ENCODE assay signal across 8 cellular contexts in genomic region chr20:10434832-10435812, GRCh38. TPM values are rescaled to one million over a fixed set of nuclear protein-coding genes. Genes with fewer than 3 reads are reported as not detected.
A peak's percentile ranks its signal among the peaks of the same experiment; 100 is the strongest.
DNase-seq lines count a peak whose midpoint lies in the region; ATAC-seq and TF ChIP-seq lines count a peak whose summit lies in the region.

Gene SLX4IP (plus strand): TSS chr20:10435305. CDS start chr20:10458205, 22,900 bp downstream.

- peak within 1 kb of the TSS; percentile 94 for H3K27ac Mint-ChIP-seq in HFFc6
- peak within 1 kb of the TSS; percentile 98 for H3K27ac Mint-ChIP-seq in activated naive CD4-positive, alpha-beta T cell treated with anti-CD3 and anti-CD28 coated beads, Interleukin-2, amount 10 ng/mL, durations not matched to agents 7 days and 5 days

- peak within 1 kb of the TSS; percentile 65 for H3K4me2 ChIP-seq in neuronal stem cell (ENCODE audit: insufficient read depth, low read length, poor library complexity, severe bottlenecking)

- H3K23ac ChIP-seq in neuronal stem cell (ENCODE audit: low read depth, low read length, poor library complexity): no peak within 1 kb of the TSS

- H3K4me3 Mint-ChIP-seq in HFFc6: peak within 1 kb of the TSS; percentile 97
- peak within 1 kb of the TSS; percentile 83 for H3K4me3 Mint-ChIP-seq in activated naive CD4-positive, alpha-beta T cell treated with anti-CD3 and anti-CD28 coated beads, Interleukin-2, amount 10 ng/mL, durations not matched to agents 7 days and 5 days

- H2BK12ac ChIP-seq in neuronal stem cell (ENCODE audit: low read length): no peak within 1 kb of the TSS

- H3K27me3 Mint-ChIP-seq in HFFc6 (ENCODE audit: insufficient read depth): peaks cover 2% of the 10 kb centered on the region; the same call in 1 of the 2 replicates
- H3K27me3 Mint-ChIP-seq in activated naive CD4-positive, alpha-beta T cell treated with anti-CD3 and anti-CD28 coated beads, Interleukin-2, amount 10 ng/mL, durations not matched to agents 7 days and 5 days: peaks cover 3% of the 10 kb centered on the region

- peaks cover 10% of the 10 kb centered on the region for H3K36me3 Mint-ChIP-seq in HFFc6 (ENCODE audit: low read depth)
- peaks cover 11% of the 10 kb centered on the region for H3K36me3 Mint-ChIP-seq in activated naive CD4-positive, alpha-beta T cell treated with anti-CD3 and anti-CD28 coated beads, Interleukin-2, amount 10 ng/mL, durations not matched to agents 7 days and 5 days

- peak; percentile 91 for DNase-seq in GM04504 (ENCODE audit: low read depth)
- DNase-seq in HFFc6: peak; percentile 92
- DNase-seq in NAMALWA (ENCODE audit: low spot score): peak; percentile 95
- peak; percentile 98 for DNase-seq in SK-MEL-5 (ENCODE audit: low read depth, low spot score)
- DNase-seq in activated naive CD4-positive, alpha-beta T cell treated with anti-CD3 and anti-CD28 coated beads, Interleukin-2, amount 10 ng/mL, durations not matched to agents 7 days and 5 days: peak; percentile 89
- DNase-seq in neuronal stem cell (ENCODE audit: low spot score): peak; percentile 88
- peak; percentile 35 to 96 (median 86) for DNase-seq in substantia nigra (lab: John Stamatoyannopoulos, UW)

- H4K8ac ChIP-seq in neuronal stem cell (ENCODE audit: low read depth, low read length): no peak within 1 kb of the TSS

- TF ChIP-seq CTCF in HFFc6 (IDR thresholded peaks at IDR 0.05) (no peak), gastroesophageal sphincter (IDR thresholded peaks at IDR 0.05) (no peak)

- H3K14ac ChIP-seq in neuronal stem cell (ENCODE audit: low read length): no peak within 1 kb of the TSS

- H3K4me3 ChIP-seq in gastroesophageal sphincter (peak within 1 kb of the TSS; percentile 59 to 84), neuronal stem cell (ENCODE audit: low read length in 2 of 2) (peak within 1 kb of the TSS; percentile 86 to 94)

- H2BK5ac ChIP-seq in neuronal stem cell (ENCODE audit: low read length): peak within 1 kb of the TSS; percentile 96

- H4K91ac ChIP-seq in neuronal stem cell (ENCODE audit: low read depth, low read length, poor library complexity): no peak within 1 kb of the TSS

- H2AFZ ChIP-seq in neuronal stem cell (ENCODE audit: low read length): peak within 1 kb of the TSS; percentile 99

- no peak for TF ChIP-seq EP300 in gastroesophageal sphincter (IDR thresholded peaks at IDR 0.05)

- no peak within 1 kb of the TSS for H3K4ac ChIP-seq in neuronal stem cell (ENCODE audit: low read length)

- H2BK15ac ChIP-seq in neuronal stem cell (ENCODE audit: low read length): no peak within 1 kb of the TSS

- peak within 1 kb of the TSS; percentile 24 for H3K18ac ChIP-seq in neuronal stem cell (ENCODE audit: low read length)

- peak within 1 kb of the TSS; percentile 53 for H3K9ac ChIP-seq in neuronal stem cell (ENCODE audit: low read depth, low read length, poor library complexity)

- WGBS in gastroesophageal sphincter (ENCODE audit: low coverage in 1 of 2), 2 donors: 2% methylated on average over 20 to 22 of the region's 32 CpGs
- WGBS in neuronal stem cell (ENCODE audit: extremely low coverage in 2 of 2, insufficient read length in 2 of 2, insufficient replicate concordance in 1 of 2), 2 donors: no CpG with 5 or more reads among the region's 32 CpGs

- peak; percentile 84 for ATAC-seq in gastroesophageal sphincter

- in situ Hi-C loops in SK-MEL-5 (cut with HindIII; ENCODE audit: low pct_unique_long_range_greater_than_20kb, low sequenced_read_pairs): no loop called here

- H2BK120ac ChIP-seq in neuronal stem cell (ENCODE audit: low read depth, low read length): no peak within 1 kb of the TSS

- H3K4me1 ChIP-seq in gastroesophageal sphincter (peaks cover 0 to 42% (median 15%) of the 10 kb centered on the region in 3 donors), neuronal stem cell (ENCODE audit: control insufficient read depth in 2 of 2, insufficient read depth in 1 of 2, low read depth in 1 of 2, low read length in 2 of 2) (peaks cover 0 to 8% of the 10 kb centered on the region in 2 donors)

- H3K9me3 Mint-ChIP-seq in HFFc6: no peaks in the 10 kb centered on the region
- no peaks in the 10 kb centered on the region for H3K9me3 Mint-ChIP-seq in activated naive CD4-positive, alpha-beta T cell treated with anti-CD3 and anti-CD28 coated beads, Interleukin-2, amount 10 ng/mL, durations not matched to agents 7 days and 5 days

- peaks cover 9% of the 10 kb centered on the region for H3K79me1 ChIP-seq in neuronal stem cell (ENCODE audit: low read depth, low read length)

- TF ChIP-seq POLR2A in gastroesophageal sphincter (IDR thresholded peaks at IDR 0.05): no peak

- H3K4me1 Mint-ChIP-seq in HFFc6 (ENCODE audit: low read depth): peaks cover 31% of the 10 kb centered on the region
- peaks cover 62% of the 10 kb centered on the region for H3K4me1 Mint-ChIP-seq in activated naive CD4-positive, alpha-beta T cell treated with anti-CD3 and anti-CD28 coated beads, Interleukin-2, amount 10 ng/mL, durations not matched to agents 7 days and 5 days

- H3K27ac ChIP-seq in gastroesophageal sphincter (peak within 1 kb of the TSS; percentile 47 to 93 (median 88)), neuronal stem cell (replicated peaks; ENCODE audit: low read length) (peak within 1 kb of the TSS; percentile 74), substantia nigra (ENCODE audit: low read depth, low read length, poor library complexity, severe bottlenecking) (peak within 1 kb of the TSS; percentile 94)

- H3K36me3 ChIP-seq in gastroesophageal sphincter: no peaks in the 10 kb centered on the region
- peaks cover 0 to 5% of the 10 kb centered on the region in 2 donors for H3K36me3 ChIP-seq in neuronal stem cell (replicated peaks in 1 of 2; ENCODE audit: control insufficient read depth in 2 of 2, insufficient read depth in 2 of 2, low read length in 2 of 2)

- H2AK5ac ChIP-seq in neuronal stem cell (ENCODE audit: low read depth, low read length): no peak within 1 kb of the TSS

- CTCF ChIA-PET in activated naive CD4-positive, alpha-beta T cell treated with anti-CD3 and anti-CD28 coated beads, Interleukin-2, amount 10 ng/mL, durations not matched to agents 7 days and 5 days (lab: Charles Lee): interaction anchor here (0.6 to 1.4 kb wide), 6 partner anchors 9 to 457 kb away, joined by 3 read pairs; no protein-coding TSS in a partner anchor

- H3K27me3 ChIP-seq in gastroesophageal sphincter (no peaks in the 10 kb centered on the region), neuronal stem cell (ENCODE audit: control insufficient read depth in 3 of 3, insufficient read depth in 3 of 3, low read depth in 1 of 3, low read length in 3 of 3) (no peaks in the 10 kb centered on the region)

- no peaks in the 10 kb centered on the region for H3K9me3 ChIP-seq in gastroesophageal sphincter
- H3K9me3 ChIP-seq in neuronal stem cell (replicated peaks in 1 of 2; ENCODE audit: control insufficient read depth in 2 of 2, insufficient read depth in 1 of 2, low read depth in 1 of 2, low read length in 2 of 2): no peaks in the 10 kb centered on the region

RNA-seq across cellular contexts. Expression of gene SLX4IP, which starts in this region (rescaled TPM):
- 1 to 10 TPM; 4.1 to 4.8 (median 4.5) TPM for total RNA-seq in HFFc6 (2021; fragmentation: NEBNext Ultra II Directional; extraction: Animal tissue kit (Norgen Biotek cat#: 25700))
- total RNA-seq in SK-MEL-5 (2014; rRNA removed; shearing (Covaris generic)): 6.4 and 7.3 TPM in 2 replicates
- polyA plus RNA-seq in SK-MEL-5 (2015; cell fraction: cytosol; rRNA removed): 2.6 and 4.3 TPM in 2 replicates
- 11.1 and 11.4 TPM in 2 replicates for polyA plus RNA-seq in SK-MEL-5 (2015; cell fraction: nucleus; rRNA removed)
- total RNA-seq in gastroesophageal sphincter: 1 to 10 TPM; 1.3 to 3.0 (median 1.9) TPM
- 3.3 TPM for polyA plus RNA-seq in neuronal stem cell (2013, experiment 1 of 2)
- polyA plus RNA-seq in neuronal stem cell (2013, experiment 2 of 2): 3.3 TPM

Comparison
In these comparisons a context has a peak if more than half of its experiments do, and no peak if none do; other contexts are left out.
1. Peak in every context shown above with its lines: DNase-seq, ATAC-seq, H3K4me3 ChIP-seq and H3K27ac ChIP-seq.